In genomic region chr1:115105836-115106235, GRCh38 we compare ENCODE assay signal across 22 cellular contexts.
"Had no signal": no experiment of that assay in that cellular context is flagged by ENCODE, and none has a peak within 500 bp of the region (broad histone marks: within the 10 kb centered on the region; RNA-seq: fewer than 3 reads in every experiment).

No MANE protein-coding gene starts in this region.

- H3K9me3 ChIP-seq: heart left ventricle, ovary, testis, tibial nerve had no signal

- H3K27ac Mint-ChIP-seq: nephron progenitor cell; progenitor cell of endocrine pancreas; stimulated activated effector memory CD8-positive, alpha-beta T cell treated with anti-CD3 and anti-CD28 coated beads, Interleukin-12 subunit alpha, Interleukin-12 subunit beta, amount 100 ng/mL, for 72 hours had no signal

- H3K4me3 ChIP-seq: coronary artery, dorsolateral prefrontal cortex, heart left ventricle, lung, ovary, testis, tibial nerve had no signal

- H3K36me3 ChIP-seq: heart left ventricle, ovary, tibial nerve had no signal

- H3K27me3 Mint-ChIP-seq: progenitor cell of endocrine pancreas had no signal

- ATAC-seq: heart left ventricle; left colon; left ventricle myocardium superior; right cardiac atrium; stimulated activated effector memory CD8-positive, alpha-beta T cell treated with anti-CD3 and anti-CD28 coated beads, Interleukin-12 subunit alpha, Interleukin-12 subunit beta, amount 100 ng/mL, for 72 hours; stimulated activated naive CD8-positive, alpha-beta T cell treated with anti-CD3 and anti-CD28 coated beads, Interleukin-15, Interleukin-2, amounts not matched to agents 100 U/mL and 50 U/mL, for 24 hours had no signal

- DNase-seq: dorsolateral prefrontal cortex; effector CD8-positive, alpha-beta T cell; foreskin melanocyte; heart left ventricle; hippocampal formation; left colon; left ventricle myocardium superior; mesenchymal stem cell; midbrain; nephron progenitor cell; ovary; right cardiac atrium; small intestine; stimulated activated CD4-positive, alpha-beta T cell treated with anti-CD3 and anti-CD28 coated beads, Interleukin-4, amount 100 ng/mL, for 1 hour; stimulated activated CD8-positive, alpha-beta memory T cell treated with anti-CD3 and anti-CD28 coated beads, Interleukin-4, amount 100 ng/mL, for 48 hours; stimulated activated naive CD8-positive, alpha-beta T cell treated with anti-CD3 and anti-CD28 coated beads, Interleukin-15, Interleukin-2, amounts not matched to agents 100 U/mL and 50 U/mL, for 24 hours; testis had no signal

- H3K4me3 Mint-ChIP-seq: nephron progenitor cell; stimulated activated effector memory CD8-positive, alpha-beta T cell treated with anti-CD3 and anti-CD28 coated beads, Interleukin-12 subunit alpha, Interleukin-12 subunit beta, amount 100 ng/mL, for 72 hours had no signal

- H3K27me3 ChIP-seq: heart left ventricle, ovary, testis, tibial nerve had no signal

- H3K9me3 Mint-ChIP-seq: stimulated activated effector memory CD8-positive, alpha-beta T cell treated with anti-CD3 and anti-CD28 coated beads, Interleukin-12 subunit alpha, Interleukin-12 subunit beta, amount 100 ng/mL, for 72 hours had no signal

- H3K27ac ChIP-seq: coronary artery, dorsolateral prefrontal cortex, heart left ventricle, ovary, testis, tibial nerve had no signal

- H3K36me3 Mint-ChIP-seq: stimulated activated effector memory CD8-positive, alpha-beta T cell treated with anti-CD3 and anti-CD28 coated beads, Interleukin-12 subunit alpha, Interleukin-12 subunit beta, amount 100 ng/mL, for 72 hours had no signal

- H3K4me1 ChIP-seq: testis, tibial nerve had no signal
